21 cellular contexts compared by ENCODE assay signal in genomic region chr3:142127941-142128658, GRCh38. TPM values are rescaled to one million over a fixed set of nuclear protein-coding genes. Genes with fewer than 3 reads are reported as not detected.
DNase-seq lines count a peak whose midpoint lies in the region; ATAC-seq, FAIRE-seq and TF ChIP-seq lines count a peak whose summit lies in the region.
"Had no signal": no experiment of that assay in that cellular context is flagged by ENCODE, and none has a peak within 500 bp of the region (broad histone marks: within the 10 kb centered on the region; RNA-seq: fewer than 3 reads in every experiment).

No MANE protein-coding gene starts in this region.

- POLR2A ChIA-PET in K562 (lab: Yijun Ruan, JAX) = interaction anchor here (0.6 kb wide), 1 partner anchor 56 kb away, joined by 3 read pairs; no protein-coding TSS in a partner anchor

- no peak for TF ChIP-seq RAD21 in K562 (CRISPR knock-in tag; conservative IDR thresholded peaks at IDR 0.05 in 1 of 2, IDR thresholded peaks at IDR 0.05 in 1 of 2)

- peaks cover 37 to 41% of the 10 kb centered on the region in 2 donors for H3K4me1 Mint-ChIP-seq in natural killer cell

- H3K27ac Mint-ChIP-seq in natural killer cell = peak overlapping the region; percentile 71 to 86
- H3K27ac Mint-ChIP-seq: activated CD4-positive, alpha-beta memory T cell treated with anti-CD3 and anti-CD28 coated beads, Interleukin-2, amount 10 ng/mL, durations not matched to agents 7 days and 5 days; activated naive CD8-positive, alpha-beta T cell; activated T-cell treated with anti-CD3 and anti-CD28 coated beads, Interleukin-2, amount 50 U/mL, for 24 hours had no signal

- peaks cover 54% of the 10 kb centered on the region for H3K4me1 ChIP-seq in DND-41 (ENCODE audit: insufficient read depth, low read length)
- H3K4me1 ChIP-seq in HUES6 (ENCODE audit: control insufficient read depth, insufficient read depth, low read length) = peaks cover 5% of the 10 kb centered on the region; the same call in 1 of the 2 replicates
- H3K4me1 ChIP-seq in K562 (replicated peaks in 1 of 2; ENCODE audit: control insufficient read depth in 2 of 2, insufficient read depth in 2 of 2, low read length in 2 of 2) = no peaks in the 10 kb centered on the region
- H3K4me1 ChIP-seq in foreskin keratinocyte = no peaks in the 10 kb centered on the region
- H3K4me1 ChIP-seq: body of pancreas, colonic mucosa, suprapubic skin had no signal

- FAIRE-seq in K562 (lab: Jason Lieb, UNC) = no peak

- WGBS in K562 (ENCODE audit: insufficient coverage, low coverage, missing lambda C conversion rate) = 65% methylated on average over 8 of the region's 8 CpGs

- intact Hi-C loops in K562 (cut with micrococcal nuclease) = loop anchor here (2.0 to 10.0 kb wide), 2 partner anchors 165 to 867 kb away; no protein-coding TSS in a partner anchor
- intact Hi-C loops in natural killer cell (cut with micrococcal nuclease) = no loop called here

- no peak for ATAC-seq in DND-41 (ENCODE audit: insufficient read depth, low read depth)
- ATAC-seq in K562 = no peak
- peak; percentile 75 to 86 (median 80) for ATAC-seq in natural killer cell
- no peak for ATAC-seq in foreskin keratinocyte
- ATAC-seq in GM21529 (IDR thresholded peaks at IDR 0.05; ENCODE audit: unreplicated experiment) = no peak
- ATAC-seq in GM18517 (IDR thresholded peaks at IDR 0.05; ENCODE audit: unreplicated experiment) = no peak
- ATAC-seq: body of pancreas had no signal

- no peak for TF ChIP-seq EP300 in K562 (IDR thresholded peaks at IDR 0.05; ENCODE audit: low read length)

- peaks cover 91% of the 10 kb centered on the region for H3K79me2 ChIP-seq in DND-41 (ENCODE audit: insufficient read depth, low read length)
- H3K79me2 ChIP-seq in K562 (ENCODE audit: control insufficient read depth, insufficient read depth, low read length) = no peaks in the 10 kb centered on the region

- H3K9ac ChIP-seq in DND-41 (ENCODE audit: low read depth, low read length) (peak overlapping the region; percentile 29; the same call in 1 of the 2 replicates), HUES6 (ENCODE audit: low read length) (no peak overlapping the region), K562 (ENCODE audit: insufficient read depth in 1 of 2, low read depth in 2 of 2, low read length in 2 of 2) (no peak overlapping the region)

- no peak for TF ChIP-seq POLR2A in K562 (conservative IDR thresholded peaks at IDR 0.05)

- TF ChIP-seq CTCF in DND-41 (IDR thresholded peaks at IDR 0.05; ENCODE audit: borderline replicate concordance, extremely low read depth, low read length, poor library complexity, severe bottlenecking) (no peak), K562 (IDR thresholded peaks at IDR 0.05 in 2 of 3, conservative IDR thresholded peaks at IDR 0.05 in 1 of 3; ENCODE audit: insufficient read depth in 2 of 3, low read depth in 1 of 3, low read length in 3 of 3) (no peak), natural killer cell (IDR thresholded peaks at IDR 0.05) (no peak), foreskin keratinocyte (conservative IDR thresholded peaks at IDR 0.05) (no peak)

- H3K9me1 ChIP-seq in K562 (ENCODE audit: control insufficient read depth, insufficient read depth, low read length) = no peaks in the 10 kb centered on the region

- H4K20me1 ChIP-seq in DND-41 (ENCODE audit: insufficient read depth, low read length) = no peaks in the 10 kb centered on the region
- no peaks in the 10 kb centered on the region for H4K20me1 ChIP-seq in K562 (replicated peaks; ENCODE audit: control insufficient read depth, insufficient read depth, low read length)

- in situ Hi-C loops in K562 (cut with MboI) = loop anchor here (5.0 kb wide), 1 partner anchor 154 kb away; no protein-coding TSS in a partner anchor

- H3K9me3 ChIP-seq in DND-41 (ENCODE audit: insufficient read depth, low read length, severe bottlenecking) = no peaks in the 10 kb centered on the region
- H3K9me3 ChIP-seq in HUES6 (ENCODE audit: control insufficient read depth, insufficient read depth, low read depth, low read length) = no peaks in the 10 kb centered on the region
- H3K9me3 ChIP-seq in K562 (replicated peaks; ENCODE audit: control insufficient read depth, insufficient read depth, low read depth, low read length) = no peaks in the 10 kb centered on the region
- H3K9me3 ChIP-seq: body of pancreas, colonic mucosa, suprapubic skin had no signal

- no peaks in the 10 kb centered on the region for H3K36me3 Mint-ChIP-seq in natural killer cell

- H2AFZ ChIP-seq in DND-41 (ENCODE audit: low read depth, low read length) (no peak overlapping the region), K562 (ENCODE audit: low read depth, low read length) (peak overlapping the region; percentile 53)

- no peaks in the 10 kb centered on the region for H3K27me3 Mint-ChIP-seq in natural killer cell (ENCODE audit: low read depth in 2 of 2)
- H3K27me3 Mint-ChIP-seq: activated CD4-positive, alpha-beta memory T cell treated with anti-CD3 and anti-CD28 coated beads, Interleukin-2, amount 10 ng/mL, durations not matched to agents 7 days and 5 days; activated naive CD8-positive, alpha-beta T cell; activated T-cell treated with anti-CD3 and anti-CD28 coated beads, Interleukin-2, amount 50 U/mL, for 24 hours had no signal

- no peaks in the 10 kb centered on the region for H3K9me3 Mint-ChIP-seq in natural killer cell
- H3K9me3 Mint-ChIP-seq: activated CD4-positive, alpha-beta memory T cell treated with anti-CD3 and anti-CD28 coated beads, Interleukin-2, amount 10 ng/mL, durations not matched to agents 7 days and 5 days; activated T-cell treated with anti-CD3 and anti-CD28 coated beads, Interleukin-2, amount 50 U/mL, for 24 hours had no signal

- no peak for DNase-seq in DND-41
- no peak for DNase-seq in K562 (ENCODE audit: extremely low read depth in 1 of 4, low spot score in 3 of 4)
- DNase-seq in natural killer cell = no peak
- DNase-seq in foreskin keratinocyte = no peak
- no peak for DNase-seq in activated CD4-positive, alpha-beta T cell treated with anti-CD3 and anti-CD28 coated beads for 4 hours
- DNase-seq: activated CD4-positive, alpha-beta memory T cell treated with anti-CD3 and anti-CD28 coated beads, Interleukin-2, amount 10 ng/mL, durations not matched to agents 7 days and 5 days; activated T-cell treated with anti-CD3 and anti-CD28 coated beads, Interleukin-2, amount 50 U/mL, for 24 hours; body of pancreas; colonic mucosa; foreskin fibroblast; Kasumi-1; kidney glomerular epithelial cell; NCI-H1092 treated with DMSO at 0.1 percent for 48 hours; NCI-H2081 treated with DMSO at 0.1 percent for 48 hours; NCI-H510A treated with DMSO at 0.1 percent for 48 hours; SHP77 had no signal

- H3K4me3 ChIP-seq in DND-41 (ENCODE audit: low read depth in 1 of 2, low read length in 2 of 2) = no peak overlapping the region
- H3K4me3 ChIP-seq in HUES6 (ENCODE audit: low read depth, low read length) = no peak overlapping the region
- H3K4me3 ChIP-seq in K562 = no peak overlapping the region
- H3K4me3 ChIP-seq: body of pancreas, colonic mucosa, suprapubic skin had no signal

- no peak overlapping the region for H3K4me2 ChIP-seq in DND-41 (ENCODE audit: insufficient read depth, low read length)
- H3K4me2 ChIP-seq in K562 (ENCODE audit: insufficient read depth, low read length) = no peak overlapping the region

- no peaks in the 10 kb centered on the region for H3K27me3 ChIP-seq in DND-41 (ENCODE audit: insufficient read depth, low read length, poor library complexity)
- H3K27me3 ChIP-seq in HUES6 (ENCODE audit: control insufficient read depth, insufficient read depth, low read length) = no peaks in the 10 kb centered on the region
- H3K27me3 ChIP-seq in K562 (ENCODE audit: control insufficient read depth in 2 of 2, insufficient read depth in 2 of 2, low read length in 2 of 2) = no peaks in the 10 kb centered on the region
- H3K27me3 ChIP-seq in foreskin keratinocyte = no peaks in the 10 kb centered on the region
- H3K27me3 ChIP-seq: body of pancreas, colonic mucosa, suprapubic skin had no signal

- H3K27ac ChIP-seq in DND-41 (ENCODE audit: low read length) (peak overlapping the region; percentile 67), HUES6 (ENCODE audit: low read depth, low read length) (0 out of 2 replicates have a peak overlapping the region, but pooled peaks have one; percentile 5), K562 (ENCODE audit: extremely low read depth, low read depth, low read length) (no peak overlapping the region), foreskin keratinocyte (no peak overlapping the region)
- H3K27ac ChIP-seq: body of pancreas, colonic mucosa, suprapubic skin had no signal

- H3K4me3 Mint-ChIP-seq in natural killer cell = peak overlapping the region; percentile 74
- H3K4me3 Mint-ChIP-seq: activated CD4-positive, alpha-beta memory T cell treated with anti-CD3 and anti-CD28 coated beads, Interleukin-2, amount 10 ng/mL, durations not matched to agents 7 days and 5 days; activated naive CD8-positive, alpha-beta T cell; activated T-cell treated with anti-CD3 and anti-CD28 coated beads, Interleukin-2, amount 50 U/mL, for 24 hours had no signal

- no TSS peak for BruUV-seq in K562 (replicated peaks; lab: Mats Ljungman, UMichigan)

- CTCF ChIA-PET in K562 (lab: Yijun Ruan, JAX; ENCODE audit: low intra/inter-chr PET ratio) = no interaction called here

- H3K36me3 ChIP-seq in DND-41 (ENCODE audit: insufficient read depth, low read length) = peaks cover 6% of the 10 kb centered on the region; the same call in 1 of the 2 replicates
- H3K36me3 ChIP-seq in HUES6 (ENCODE audit: control insufficient read depth, insufficient read depth, low read length) = no peaks in the 10 kb centered on the region
- no peaks in the 10 kb centered on the region for H3K36me3 ChIP-seq in K562 (ENCODE audit: control insufficient read depth, insufficient read depth, low read length)
- H3K36me3 ChIP-seq: colonic mucosa, suprapubic skin had no signal

RNA-seq across cellular contexts. Expression of gene TFDP2, which starts 21.2 kb away (rescaled TPM):
- total RNA-seq in K562 (2011; cell fraction: chromatin; rRNA removed; ENCODE audit: low replicate concordance) = 61.9 and 200 TPM in 2 replicates
- total RNA-seq in K562 (2011; cell fraction: nucleolus; rRNA removed) = 25.8 and 27.7 TPM in 2 replicates
- 45.5 and 66.3 TPM in 2 replicates for total RNA-seq in K562 (2011; cell fraction: nucleoplasm; rRNA removed)
- 99.8 and 119 TPM in 2 replicates for total RNA-seq in K562 (2014; rRNA removed)
- total RNA-seq in K562 (2014; rRNA removed; fragmentation: Illumina TruSeq; extraction: Trizol) = 126 and 158 TPM in 2 replicates
- 98.5 and 109 TPM in 2 replicates for total RNA-seq in K562 (2015; rRNA removed; fragmentation: Illumina TruSeq; extraction: Trizol)
- total RNA-seq in K562 (2021) = 95.6 and 97.6 TPM in 2 replicates
- polyA plus RNA-seq in K562 (2011; rRNA removed) = 127 and 179 TPM in 2 replicates
- polyA plus RNA-seq in K562 (2011; cell fraction: cytosol; rRNA removed) = 39.6 and 64.3 TPM in 2 replicates
- polyA plus RNA-seq in K562 (2011; cell fraction: nucleus; rRNA removed) = 38.0 and 64.1 TPM in 2 replicates
- polyA plus RNA-seq in K562 (2012) = 54.6 and 70.7 TPM in 2 replicates
- 121 and 160 TPM in 2 replicates for polyA plus RNA-seq in K562 (2014; fragmentation: Illumina TruSeq; extraction: Trizol)
- polyA plus RNA-seq in K562 (2014; fragmentation: Nextera tagmentation; extraction: Ambion mirVana) = 100 to 1,000 TPM; 132 to 166 TPM
- 82.9 and 119 TPM in 2 replicates for polyA plus RNA-seq in K562 (2014; rRNA removed)
- 73.8 and 88.9 TPM in 2 replicates for polyA minus RNA-seq in K562 (2011; rRNA and poly(A)+ RNA removed)
- polyA minus RNA-seq in K562 (2011; cell fraction: cytosol; rRNA and poly(A)+ RNA removed) = 17.8 and 27.1 TPM in 2 replicates
- polyA minus RNA-seq in K562 (2011; cell fraction: nucleus; rRNA and poly(A)+ RNA removed) = 19.3 and 30.1 TPM in 2 replicates
- 100 to 1,000 TPM; 134 to 154 (median 142) TPM for total RNA-seq in natural killer cell
- total RNA-seq in foreskin keratinocyte = 20.1 and 24.0 TPM in 2 replicates
- 14.4 and 18.5 TPM in 2 replicates for polyA plus RNA-seq in foreskin keratinocyte

Comparison
In these comparisons a context has a peak if more than half of its experiments do, and no peak if none do; other contexts are left out.
1. ATAC-seq: peak in natural killer cell (3 of 3); none in DND-41 (single experiment), K562 (single experiment), foreskin keratinocyte (single experiment), GM21529 (single experiment) and GM18517 (single experiment).
2. H3K27ac ChIP-seq: peak in DND-41 (single experiment) and HUES6 (single experiment); none in K562 (single experiment) and foreskin keratinocyte (single experiment).